21 cellular contexts compared by ENCODE assay signal in genomic region chr1:238628130-238628529, GRCh38.
DNase-seq lines count a peak whose midpoint lies in the region; ATAC-seq and TF ChIP-seq lines count a peak whose summit lies in the region.
"Had no signal": no experiment of that assay in that cellular context is flagged by ENCODE, and none has a peak within 500 bp of the region (broad histone marks: within the 10 kb centered on the region; RNA-seq: fewer than 3 reads in every experiment).

No MANE protein-coding gene starts in this region.

- H3K79me2 ChIP-seq in osteoblast (ENCODE audit: insufficient read depth, low read length) = no peaks in the 10 kb centered on the region

- ATAC-seq in esophagus mucosa (peak; percentile 70), GM21447 (IDR thresholded peaks at IDR 0.05; ENCODE audit: unreplicated experiment) (no peak), HG02610 (IDR thresholded peaks at IDR 0.05; ENCODE audit: unreplicated experiment) (no peak), GM21381 (IDR thresholded peaks at IDR 0.05; ENCODE audit: unreplicated experiment) (no peak)
- ATAC-seq: A549 had no signal

- no peak overlapping the region for H3K4me2 ChIP-seq in osteoblast (ENCODE audit: insufficient read depth, low read length)
- H3K4me2 ChIP-seq: A549, SK-N-SH had no signal

- peak; percentile 49 for DNase-seq in EH (ENCODE audit: low read depth)
- peak; percentile 21 for DNase-seq in adipocyte (ENCODE audit: low read depth)
- no peak for DNase-seq in osteoblast (ENCODE audit: insufficient read length, low spot score, missing footprints)
- DNase-seq in NCI-H2196 (lab: John Stamatoyannopoulos, UW; ENCODE audit: unreplicated experiment) = no peak
- DNase-seq: Caco-2; CD4-positive, alpha-beta T cell; DMS153; EL; NCI-H1105 treated with DMSO at 0.1 percent for 48 hours; NCI-H1694 treated with DMSO at 0.1 percent for 48 hours; NCI-H345; NCI-H524 treated with DMSO at 0.1 percent for 48 hours; RPMI8226; SHP77 treated with DMSO at 0.1 percent for 48 hours; SK-N-SH had no signal

- TF ChIP-seq CTCF in osteoblast (IDR thresholded peaks at IDR 0.05; ENCODE audit: extremely low read depth, low read depth, low read length) = no peak

- H3K36me3 ChIP-seq in adipocyte (ENCODE audit: control insufficient read depth, insufficient read depth, low read length, severe bottlenecking) (no peaks in the 10 kb centered on the region), osteoblast (ENCODE audit: insufficient read depth, low read length) (no peaks in the 10 kb centered on the region)
- H3K36me3 ChIP-seq: HAP-1 had no signal

- H3K4me3 ChIP-seq in adipocyte (ENCODE audit: low read length) = no peak overlapping the region
- H3K4me3 ChIP-seq in osteoblast (ENCODE audit: insufficient read depth, low read length) = no peak overlapping the region
- H3K4me3 ChIP-seq: A549, HAP-1 had no signal

- H3K27me3 ChIP-seq in adipocyte (replicated peaks; ENCODE audit: control insufficient read depth, insufficient read depth, low read length) (no peaks in the 10 kb centered on the region), osteoblast (ENCODE audit: insufficient read depth, low read length) (no peaks in the 10 kb centered on the region)

- no peak overlapping the region for H3K27ac ChIP-seq in osteoblast (ENCODE audit: low read depth, low read length)
- H3K27ac ChIP-seq: A549 had no signal

- no peaks in the 10 kb centered on the region for H3K4me1 ChIP-seq in adipocyte (ENCODE audit: control insufficient read depth, insufficient read depth, low read length)
- no peaks in the 10 kb centered on the region for H3K4me1 ChIP-seq in osteoblast (ENCODE audit: insufficient read depth, low read length)
- H3K4me1 ChIP-seq: A549, Caco-2, HAP-1 had no signal

- peak overlapping the region; percentile 47 for H2AFZ ChIP-seq in osteoblast (ENCODE audit: low read length)

- H3K9ac ChIP-seq in adipocyte (ENCODE audit: low read length) = no peak overlapping the region
- H3K9ac ChIP-seq: SK-N-SH had no signal

- H3K9me3 ChIP-seq in adipocyte (ENCODE audit: control insufficient read depth, low read length) (no peaks in the 10 kb centered on the region), osteoblast (ENCODE audit: low read depth, low read length) (no peaks in the 10 kb centered on the region)
- H3K9me3 ChIP-seq: A549, Caco-2, HAP-1, SK-N-SH had no signal

- H4K20me1 ChIP-seq in osteoblast (ENCODE audit: insufficient read depth, low read length) = no peaks in the 10 kb centered on the region

Comparison
In these comparisons a context has a peak if more than half of its experiments do, and no peak if none do; other contexts are left out.
1. DNase-seq: peak in EH (single experiment) and adipocyte (single experiment); none in osteoblast (single experiment) and NCI-H2196 (single experiment).